ENCODE assay signal across 10 cellular contexts in genomic region chr20:45832619-45833018, GRCh38. TPM values are rescaled to one million over a fixed set of nuclear protein-coding genes. Genes with fewer than 3 reads are reported as not detected.
DNase-seq lines count a peak whose midpoint lies in the region; ATAC-seq and TF ChIP-seq lines count a peak whose summit lies in the region.
"Had no signal": no experiment of that assay in that cellular context is flagged by ENCODE, and none has a peak within 500 bp of the region (broad histone marks: within the 10 kb centered on the region; RNA-seq: fewer than 3 reads in every experiment).

No MANE protein-coding gene starts in this region.

- no peaks in the 10 kb centered on the region for H3K27me3 ChIP-seq in heart right ventricle

- H3K9me3 Mint-ChIP-seq in chondrocyte (ENCODE audit: low read depth) (no peaks in the 10 kb centered on the region), natural killer cell (no peaks in the 10 kb centered on the region)

- H3K4me1 Mint-ChIP-seq in chondrocyte (ENCODE audit: low read depth) (peaks cover 56% of the 10 kb centered on the region), natural killer cell (peaks cover 7 to 12% of the 10 kb centered on the region in 2 donors)

- H3K4me3 Mint-ChIP-seq in chondrocyte (ENCODE audit: unreplicated experiment) (peak overlapping the region; percentile 89), natural killer cell (peak overlapping the region; percentile 37)

- H3K4me1 ChIP-seq in heart right ventricle, result peaks cover 7 to 57% (median 39%) of the 10 kb centered on the region in 9 donors
- no peaks in the 10 kb centered on the region for H3K4me1 ChIP-seq in urinary bladder (ENCODE audit: insufficient read depth)

- intact Hi-C loops in heart right ventricle (cut with DNase I), result loop anchor here in 3 of 10 donors (10.0 kb wide), 3 partner anchors 52 to 142 kb away; partner anchors contain the start of genes SPATA25 (in 1 of the 3), ZNF335 (in 1 of the 3) and ZSWIM1 (in 1 of the 3)
- intact Hi-C loops in cardiac septum (cut with DNase I), result no loop called here
- intact Hi-C loops in natural killer cell (cut with micrococcal nuclease), result no loop called here

- ATAC-seq in heart right ventricle (no peak), natural killer cell (no peak), HG02870 (IDR thresholded peaks at IDR 0.05; ENCODE audit: unreplicated experiment) (no peak), HG02852 (IDR thresholded peaks at IDR 0.05; ENCODE audit: unreplicated experiment) (no peak)

- H3K9me3 ChIP-seq in heart right ventricle, result no peaks in the 10 kb centered on the region

- peak overlapping the region; percentile 78 to 99 (median 95) for H3K27ac ChIP-seq in heart right ventricle
- H3K27ac ChIP-seq in urinary bladder (ENCODE audit: low read depth), result peak overlapping the region; percentile 79

- TF ChIP-seq CTCF in heart right ventricle (IDR thresholded peaks at IDR 0.05), result no peak
- TF ChIP-seq CTCF in chondrocyte (IDR thresholded peaks at IDR 0.05), result no peak
- no peak for TF ChIP-seq CTCF in natural killer cell (IDR thresholded peaks at IDR 0.05)

- H3K36me3 ChIP-seq in heart right ventricle, result peaks cover 0 to 22% (median 0%) of the 10 kb centered on the region in 9 donors
- no peaks in the 10 kb centered on the region for H3K36me3 ChIP-seq in urinary bladder (ENCODE audit: insufficient read depth)

- H3K4me3 ChIP-seq in heart right ventricle (peak overlapping the region in 4 of 10 donors; percentile 73 to 90 (median 79)), urinary bladder (ENCODE audit: low read depth, low read length) (no peak overlapping the region)

- DNase-seq in heart right ventricle, result no peak
- no peak for DNase-seq in cardiac septum (ENCODE audit: low spot score)
- DNase-seq in chondrocyte (ENCODE audit: low spot score), result no peak
- no peak for DNase-seq in natural killer cell
- no peak for DNase-seq in NCI-H1694 treated with DMSO at 0.1 percent for 48 hours (lab: John Stamatoyannopoulos, UW)
- DNase-seq: mesendoderm, MM.1S had no signal

- WGBS in heart right ventricle, 2 donors, result 88 to 96% methylated on average over 4 of the region's 4 CpGs
- WGBS in urinary bladder, result 81% methylated on average over 4 of the region's 4 CpGs

- H3K27me3 Mint-ChIP-seq in chondrocyte (ENCODE audit: low read depth) (no peaks in the 10 kb centered on the region), natural killer cell (ENCODE audit: low read depth in 2 of 2) (peaks cover 0 to 5% of the 10 kb centered on the region in 2 donors)

- peak overlapping the region; percentile 85 for H3K27ac Mint-ChIP-seq in chondrocyte (ENCODE audit: unreplicated experiment)
- H3K27ac Mint-ChIP-seq in natural killer cell, result peak overlapping the region in 1 of 2 donors; percentile 53

- H3K36me3 Mint-ChIP-seq in chondrocyte (ENCODE audit: low read depth) (peaks cover 1% of the 10 kb centered on the region), natural killer cell (no peaks in the 10 kb centered on the region)

RNA-seq across cellular contexts. Expression of gene SNX21, which starts 1.0 kb away (rescaled TPM):
- total RNA-seq in heart right ventricle, result 10 to 100 TPM; 15.4 to 27.0 (median 19.3) TPM
- polyA plus RNA-seq in heart right ventricle, result 10 to 100 TPM; 15.8 to 18.0 TPM
- 19.5 TPM for total RNA-seq in cardiac septum
- total RNA-seq in chondrocyte, result 25.2 to 27.7 TPM (median 26.5 TPM) in 3 replicates
- total RNA-seq in natural killer cell, result 1 to 10 TPM in 2 of 3 donors, under 1 TPM in 1; 0.99 to 1.7 (median 1.2) TPM
- 33.5 TPM for total RNA-seq in urinary bladder
- polyA plus RNA-seq in urinary bladder, result 93.2 TPM

RNA-seq across cellular contexts. Expression of gene TNNC2, which starts 5.5 kb away (rescaled TPM):
- under 1 TPM in 1 of 10 donors, not detected in 9; 0.44 TPM for total RNA-seq in heart right ventricle
- under 1 TPM; 0.59 to 0.88 TPM for polyA plus RNA-seq in heart right ventricle
- total RNA-seq in cardiac septum, result not detected
- total RNA-seq in chondrocyte, result 0.46 to 0.63 TPM (median 0.52 TPM) in 3 replicates
- total RNA-seq in natural killer cell, result 1 to 10 TPM in 1 of 3 donors, under 1 TPM in 1, not detected in 1; 0.93 to 1.5 TPM
- 23.2 TPM for total RNA-seq in urinary bladder
- polyA plus RNA-seq in urinary bladder, result 4.1 TPM

RNA-seq across cellular contexts. Expression of gene UBE2C, which starts 20.2 kb away (rescaled TPM):
- total RNA-seq in heart right ventricle, result 1 to 10 TPM in 6 of 10 donors, under 1 TPM in 2, not detected in 2; 0.40 to 8.6 (median 1.3) TPM
- under 1 TPM; 0.37 to 0.54 TPM for polyA plus RNA-seq in heart right ventricle
- total RNA-seq in cardiac septum, result 0.38 TPM
- total RNA-seq in chondrocyte, result 12.8 to 17.2 TPM (median 15.3 TPM) in 3 replicates
- 1 to 10 TPM in 1 of 3 donors, under 1 TPM in 1, not detected in 1; 0.54 to 3.2 TPM for total RNA-seq in natural killer cell
- 15.6 TPM for total RNA-seq in urinary bladder
- 2.2 TPM for polyA plus RNA-seq in urinary bladder

RNA-seq across cellular contexts. Expression of gene ACOT8, which starts 24.6 kb away (rescaled TPM):
- total RNA-seq in heart right ventricle (10 to 100 TPM; 21.3 to 34.1 (median 27.4) TPM), cardiac septum (24.9 TPM), chondrocyte (14.2 to 22.8 TPM (median 15.9 TPM) in 3 replicates), natural killer cell (10 to 100 TPM; 30.5 to 35.4 (median 31.7) TPM), urinary bladder (13.1 TPM)
- polyA plus RNA-seq in heart right ventricle (10 to 100 TPM; 39.9 to 46.6 TPM), urinary bladder (29.5 TPM)

RNA-seq across cellular contexts. Expression of gene ZSWIM3, which starts 24.8 kb away (rescaled TPM):
- 1 to 10 TPM; 1.4 to 2.5 (median 2.0) TPM for total RNA-seq in heart right ventricle
- 1 to 10 TPM; 1.5 to 1.6 TPM for polyA plus RNA-seq in heart right ventricle
- 2.0 TPM for total RNA-seq in cardiac septum
- total RNA-seq in chondrocyte, result 3.4 to 4.9 TPM (median 3.9 TPM) in 3 replicates
- 1 to 10 TPM; 1.4 to 2.3 (median 1.5) TPM for total RNA-seq in natural killer cell
- total RNA-seq in urinary bladder, result 5.6 TPM
- polyA plus RNA-seq in urinary bladder, result 2.7 TPM
